In the genomic region with DNA sequence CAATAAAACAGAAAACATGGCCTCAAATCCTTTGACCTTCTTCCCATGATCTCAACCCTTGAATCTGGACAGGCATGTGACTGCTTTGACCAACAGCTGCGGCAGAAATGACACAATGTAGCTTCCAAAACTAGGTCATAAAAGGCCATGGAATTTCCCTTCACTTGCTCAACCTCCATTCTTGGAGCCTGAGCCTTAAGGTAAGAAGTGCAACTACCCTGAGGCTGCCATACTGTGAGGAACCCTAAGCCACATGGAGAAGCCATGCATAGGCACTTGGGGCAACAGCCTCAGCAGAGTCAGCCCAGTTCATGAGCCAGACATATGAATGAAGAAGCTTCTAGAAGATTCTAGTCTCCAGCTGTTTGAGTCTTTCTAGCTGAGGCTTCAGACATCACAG, we compare ENCODE assay signal across 20 cellular contexts.
DNase-seq lines count a peak whose midpoint lies in the region; ATAC-seq lines count a peak whose summit lies in the region.
"Had no signal": no experiment of that assay in that cellular context is flagged by ENCODE, and none has a peak within 500 bp of the region (broad histone marks: within the 10 kb centered on the region; RNA-seq: fewer than 3 reads in every experiment).

No MANE protein-coding gene starts in this region.

- H3K27ac Mint-ChIP-seq in activated T-helper 17 cell treated with anti-CD3 and anti-CD28 coated beads, Interleukin-2, amount 50 U/mL, for 72 hours = peak overlapping the region; percentile 46
- H3K27ac Mint-ChIP-seq in stimulated activated effector memory CD8-positive, alpha-beta T cell treated with anti-CD3 and anti-CD28 coated beads, Interleukin-12 subunit alpha, Interleukin-12 subunit beta, amount 100 ng/mL, for 72 hours = no peak overlapping the region

- peaks cover 10% of the 10 kb centered on the region for H3K4me1 Mint-ChIP-seq in activated T-helper 17 cell treated with anti-CD3 and anti-CD28 coated beads, Interleukin-2, amount 50 U/mL, for 72 hours
- H3K4me1 Mint-ChIP-seq in stimulated activated effector memory CD8-positive, alpha-beta T cell treated with anti-CD3 and anti-CD28 coated beads, Interleukin-12 subunit alpha, Interleukin-12 subunit beta, amount 100 ng/mL, for 72 hours = no peaks in the 10 kb centered on the region

- peaks cover 6% of the 10 kb centered on the region for H3K27me3 Mint-ChIP-seq in activated T-helper 17 cell treated with anti-CD3 and anti-CD28 coated beads, Interleukin-2, amount 50 U/mL, for 72 hours

- DNase-seq in activated effector memory CD4-positive, alpha-beta T cell treated with anti-CD3 and anti-CD28 coated beads, Interleukin-2, amount 50 U/mL, for 16 hours = peak; percentile 43
- DNase-seq in activated effector memory CD4-positive, alpha-beta T cell treated with Interleukin-2 at 50 U/mL for 16 hours = no peak
- DNase-seq in iris pigment epithelial cell (ENCODE audit: low read depth) = peak; percentile 4
- DNase-seq in stimulated activated effector memory CD8-positive, alpha-beta T cell treated with anti-CD3 and anti-CD28 coated beads, Interleukin-12 subunit alpha, Interleukin-12 subunit beta, amount 100 ng/mL, for 72 hours (ENCODE audit: low spot score in 2 of 2) = no peak
- DNase-seq in midbrain (lab: John Stamatoyannopoulos, UW) = no peak
- DNase-seq: 8988T; Caco-2; CD4-positive, alpha-beta memory T cell; DMS 273 treated with DMSO at 0.1 percent for 48 hours; DND-41; NCI-H1092 treated with DMSO at 0.1 percent for 48 hours; NCI-H1436 treated with DMSO at 0.1 percent for 48 hours; NCI-H2029 treated with DMSO at 0.1 percent for 48 hours; NCI-H510A treated with DMSO at 0.1 percent for 48 hours; NCI-H748 treated with DMSO at 0.1 percent for 48 hours; NK-92 treated with Interleukin-12 subunit alpha and Interleukin-12 subunit beta, amount 100 ng/mL, for 24 hours had no signal

- peaks cover 11% of the 10 kb centered on the region for H3K9me3 Mint-ChIP-seq in activated T-helper 17 cell treated with anti-CD3 and anti-CD28 coated beads, Interleukin-2, amount 50 U/mL, for 72 hours
- peaks cover 3% of the 10 kb centered on the region for H3K9me3 Mint-ChIP-seq in stimulated activated effector memory CD8-positive, alpha-beta T cell treated with anti-CD3 and anti-CD28 coated beads, Interleukin-12 subunit alpha, Interleukin-12 subunit beta, amount 100 ng/mL, for 72 hours

- H3K4me3 Mint-ChIP-seq in activated T-helper 17 cell treated with anti-CD3 and anti-CD28 coated beads, Interleukin-2, amount 50 U/mL, for 72 hours = peak overlapping the region; percentile 2
- H3K4me3 Mint-ChIP-seq in stimulated activated effector memory CD8-positive, alpha-beta T cell treated with anti-CD3 and anti-CD28 coated beads, Interleukin-12 subunit alpha, Interleukin-12 subunit beta, amount 100 ng/mL, for 72 hours = no peak overlapping the region
- H3K4me3 Mint-ChIP-seq: CD4-positive, alpha-beta memory T cell had no signal

- no peaks in the 10 kb centered on the region for H3K36me3 Mint-ChIP-seq in activated T-helper 17 cell treated with anti-CD3 and anti-CD28 coated beads, Interleukin-2, amount 50 U/mL, for 72 hours (ENCODE audit: low read depth)
- H3K36me3 Mint-ChIP-seq in stimulated activated effector memory CD8-positive, alpha-beta T cell treated with anti-CD3 and anti-CD28 coated beads, Interleukin-12 subunit alpha, Interleukin-12 subunit beta, amount 100 ng/mL, for 72 hours = no peaks in the 10 kb centered on the region

- ATAC-seq in activated T-helper 17 cell treated with anti-CD3 and anti-CD28 coated beads, Interleukin-2, amount 50 U/mL, for 72 hours (replicated peaks) = peak; percentile 87
- ATAC-seq in stimulated activated effector memory CD8-positive, alpha-beta T cell treated with anti-CD3 and anti-CD28 coated beads, Interleukin-12 subunit alpha, Interleukin-12 subunit beta, amount 100 ng/mL, for 72 hours = peak; percentile 54
- ATAC-seq in GM18907 (IDR thresholded peaks at IDR 0.05; ENCODE audit: unreplicated experiment) (no peak), HG02588 (IDR thresholded peaks at IDR 0.05; ENCODE audit: unreplicated experiment) (no peak)
- ATAC-seq: SK-N-SH treated with all-trans-retinoic acid at 6 μM for 48 hours had no signal

Comparison
In these comparisons a context has a peak if more than half of its experiments do, and no peak if none do; other contexts are left out.
1. DNase-seq: peak in activated effector memory CD4-positive, alpha-beta T cell treated with anti-CD3 and anti-CD28 coated beads, Interleukin-2, amount 50 U/mL, for 16 hours (single experiment) and iris pigment epithelial cell (single experiment); none in activated effector memory CD4-positive, alpha-beta T cell treated with Interleukin-2 at 50 U/mL for 16 hours (single experiment), stimulated activated effector memory CD8-positive, alpha-beta T cell treated with anti-CD3 and anti-CD28 coated beads, Interleukin-12 subunit alpha, Interleukin-12 subunit beta, amount 100 ng/mL, for 72 hours (0 of 2) and midbrain (single experiment).
2. ATAC-seq: peak in activated T-helper 17 cell treated with anti-CD3 and anti-CD28 coated beads, Interleukin-2, amount 50 U/mL, for 72 hours (single experiment) and stimulated activated effector memory CD8-positive, alpha-beta T cell treated with anti-CD3 and anti-CD28 coated beads, Interleukin-12 subunit alpha, Interleukin-12 subunit beta, amount 100 ng/mL, for 72 hours (single experiment); none in GM18907 (single experiment) and HG02588 (single experiment).